In genomic region chr7:22810843-22811242, GRCh38 we compare ENCODE assay signal across 22 cellular contexts. TPM values are rescaled to one million over a fixed set of nuclear protein-coding genes. Genes with fewer than 3 reads are reported as not detected.
DNase-seq lines count a peak whose midpoint lies in the region; ATAC-seq and TF ChIP-seq lines count a peak whose summit lies in the region.
"Had no signal": no experiment of that assay in that cellular context is flagged by ENCODE, and none has a peak within 500 bp of the region (broad histone marks: within the 10 kb centered on the region; RNA-seq: fewer than 3 reads in every experiment).

No MANE protein-coding gene starts in this region.

- no peak overlapping the region for H4K91ac ChIP-seq in IMR-90 (ENCODE audit: insufficient read depth, low read depth, low read length)

- H3K27ac ChIP-seq in IMR-90 (ENCODE audit: insufficient read depth, low read length) (no peak overlapping the region), body of pancreas (peak overlapping the region in 3 of 4 donors; percentile 52 to 59 (median 56))
- H3K27ac ChIP-seq: breast epithelium, coronary artery, right atrium auricular region, suprapubic skin, vagina had no signal

- H4K20me1 ChIP-seq in IMR-90 (ENCODE audit: insufficient read depth, low read length): peaks cover 8% of the 10 kb centered on the region; the same call in 1 of the 2 replicates

- peaks cover 11 to 25% of the 10 kb centered on the region in 2 experiments for H3K79me1 ChIP-seq in IMR-90 (ENCODE audit: low read depth in 1 of 2, low read length in 2 of 2)

- no peak overlapping the region for H3K56ac ChIP-seq in IMR-90 (ENCODE audit: extremely low read depth, insufficient read depth, low read length)

- no peak overlapping the region for H2BK20ac ChIP-seq in IMR-90 (ENCODE audit: low read depth, low read length)

- H3K4me3 Mint-ChIP-seq in activated CD4-positive, alpha-beta memory T cell treated with anti-CD3 and anti-CD28 coated beads for 36 hours: no peak overlapping the region
- H3K4me3 Mint-ChIP-seq in activated CD4-positive, alpha-beta memory T cell treated with anti-CD3 and anti-CD28 coated beads, Interleukin-2, amount 10 ng/mL, durations not matched to agents 7 days and 5 days: no peak overlapping the region
- H3K4me3 Mint-ChIP-seq in nephron progenitor cell: no peak overlapping the region
- H3K4me3 Mint-ChIP-seq in activated CD4-positive, alpha-beta T cell treated with anti-CD3 and anti-CD28 coated beads for 36 hours: no peak overlapping the region

- intact Hi-C loops in activated CD4-positive, alpha-beta memory T cell treated with anti-CD3 and anti-CD28 coated beads for 36 hours (cut with micrococcal nuclease): no loop called here
- intact Hi-C loops in IMR-90 (cut with micrococcal nuclease) (no loop called here), body of pancreas (cut with DNase I) (no loop called here)
- intact Hi-C loops in activated CD4-positive, alpha-beta T cell treated with anti-CD3 and anti-CD28 coated beads for 36 hours (cut with DNase I, micrococcal nuclease): no loop called here

- peaks cover 11% of the 10 kb centered on the region for H3K36me3 ChIP-seq in IMR-90 (ENCODE audit: control insufficient read depth, insufficient read depth, low read length)
- H3K36me3 ChIP-seq in body of pancreas (replicated peaks in 1 of 2; ENCODE audit: insufficient read depth in 1 of 2, low read depth in 2 of 2): peaks cover 0 to 8% of the 10 kb centered on the region in 2 donors
- H3K36me3 ChIP-seq: breast epithelium had no signal

- peaks cover 15% of the 10 kb centered on the region for H3K36me3 Mint-ChIP-seq in activated CD4-positive, alpha-beta memory T cell treated with anti-CD3 and anti-CD28 coated beads for 36 hours
- H3K36me3 Mint-ChIP-seq in activated CD4-positive, alpha-beta memory T cell treated with anti-CD3 and anti-CD28 coated beads, Interleukin-2, amount 10 ng/mL, durations not matched to agents 7 days and 5 days (ENCODE audit: low read depth): peaks cover 12% of the 10 kb centered on the region
- H3K36me3 Mint-ChIP-seq in nephron progenitor cell (ENCODE audit: low read depth): peaks cover 28% of the 10 kb centered on the region
- H3K36me3 Mint-ChIP-seq in activated CD4-positive, alpha-beta T cell treated with anti-CD3 and anti-CD28 coated beads for 36 hours (ENCODE audit: low read depth): peaks cover 28% of the 10 kb centered on the region

- H3K4ac ChIP-seq in IMR-90 (ENCODE audit: low read depth, low read length): no peak overlapping the region

- TF ChIP-seq POLR2A in IMR-90 (IDR thresholded peaks at IDR 0.05; ENCODE audit: low read depth, low read length): no peak
- TF ChIP-seq POLR2A in body of pancreas (IDR thresholded peaks at IDR 0.05): no peak

- no peak overlapping the region for H4K8ac ChIP-seq in IMR-90 (ENCODE audit: low read depth in 2 of 2, low read length in 2 of 2)

- H3K9ac ChIP-seq in IMR-90 (ENCODE audit: low read depth, low read length): no peak overlapping the region

- H2BK15ac ChIP-seq in IMR-90 (ENCODE audit: low read depth, low read length): no peak overlapping the region

- TF ChIP-seq RAD21 in IMR-90 (IDR thresholded peaks at IDR 0.05; ENCODE audit: low read length): no peak

- 0 out of 2 replicates have a peak overlapping the region, but pooled peaks have one; percentile 6 for H2AK5ac ChIP-seq in IMR-90 (ENCODE audit: low read depth, low read length)

- no peak for ATAC-seq in IMR-90 (ENCODE audit: low read depth)
- ATAC-seq in body of pancreas: no peak
- no peak for ATAC-seq in HG03108 (IDR thresholded peaks at IDR 0.05; ENCODE audit: unreplicated experiment)
- no peak for ATAC-seq in activated CD4-positive, alpha-beta T cell treated with anti-CD3 and anti-CD28 coated beads for 36 hours
- ATAC-seq: Right ventricle myocardium inferior had no signal

- BruUV-seq in IMR-90 (replicated peaks; lab: Mats Ljungman, UMichigan): no TSS peak

- WGBS in IMR-90 (ENCODE audit: extremely low coverage in 2 of 2, insufficient read length in 1 of 2), 2 experiments: no CpG with 5 or more reads among the region's 1 CpG
- WGBS in body of pancreas, 2 donors: 100% methylated on average over 1 of the region's 1 CpG

- no peak overlapping the region for H3K4me2 ChIP-seq in IMR-90 (ENCODE audit: low read depth, low read length)

- dilution Hi-C loops in IMR-90 (cut with HindIII; ENCODE audit: low sequenced_read_pairs, unreplicated experiment): no loop called here

- 0 out of 2 replicates have a peak, but pooled peaks cover 3% of the 10 kb centered on the region for H3K9me1 ChIP-seq in IMR-90 (ENCODE audit: insufficient read depth, low read length)

- H3K27me3 ChIP-seq in IMR-90 (ENCODE audit: control insufficient read depth, insufficient read depth, low read length) (no peaks in the 10 kb centered on the region), body of pancreas (no peaks in the 10 kb centered on the region)
- H3K27me3 ChIP-seq: breast epithelium, right atrium auricular region, suprapubic skin, vagina had no signal

- peak overlapping the region; percentile 13 for H3K27ac Mint-ChIP-seq in activated CD4-positive, alpha-beta memory T cell treated with anti-CD3 and anti-CD28 coated beads for 36 hours
- H3K27ac Mint-ChIP-seq in activated CD4-positive, alpha-beta memory T cell treated with anti-CD3 and anti-CD28 coated beads, Interleukin-2, amount 10 ng/mL, durations not matched to agents 7 days and 5 days: no peak overlapping the region
- peak overlapping the region; percentile 83 for H3K27ac Mint-ChIP-seq in nephron progenitor cell
- H3K27ac Mint-ChIP-seq in activated CD4-positive, alpha-beta T cell treated with anti-CD3 and anti-CD28 coated beads for 36 hours: no peak overlapping the region

- no peak overlapping the region for H3K23ac ChIP-seq in IMR-90 (ENCODE audit: low read depth, low read length)

- TF ChIP-seq CTCF in IMR-90 (conservative IDR thresholded peaks at IDR 0.05; ENCODE audit: low read depth, low read length) (no peak), body of pancreas (IDR thresholded peaks at IDR 0.05) (no peak), nephron progenitor cell (IDR thresholded peaks at IDR 0.05) (no peak)

- H3K9me3 Mint-ChIP-seq in activated CD4-positive, alpha-beta memory T cell treated with anti-CD3 and anti-CD28 coated beads for 36 hours: no peaks in the 10 kb centered on the region
- no peaks in the 10 kb centered on the region for H3K9me3 Mint-ChIP-seq in activated CD4-positive, alpha-beta memory T cell treated with anti-CD3 and anti-CD28 coated beads, Interleukin-2, amount 10 ng/mL, durations not matched to agents 7 days and 5 days
- H3K9me3 Mint-ChIP-seq in nephron progenitor cell: no peaks in the 10 kb centered on the region
- H3K9me3 Mint-ChIP-seq in activated CD4-positive, alpha-beta T cell treated with anti-CD3 and anti-CD28 coated beads for 36 hours (ENCODE audit: low read depth): no peaks in the 10 kb centered on the region

- POLR2A ChIA-PET in activated CD4-positive, alpha-beta memory T cell treated with anti-CD3 and anti-CD28 coated beads for 36 hours (lab: Charles Lee): no interaction called here
- POLR2A ChIA-PET in activated CD4-positive, alpha-beta memory T cell treated with anti-CD3 and anti-CD28 coated beads, Interleukin-2, amount 10 ng/mL, durations not matched to agents 7 days and 5 days (lab: Charles Lee): no interaction called here
- POLR2A ChIA-PET in IMR-90 (lab: Charles Lee; ENCODE audit: unreplicated experiment): no interaction called here
- POLR2A ChIA-PET in activated CD4-positive, alpha-beta T cell treated with anti-CD3 and anti-CD28 coated beads for 36 hours (lab: Charles Lee): no interaction called here

- H3K27me3 Mint-ChIP-seq in activated CD4-positive, alpha-beta memory T cell treated with anti-CD3 and anti-CD28 coated beads for 36 hours: no peaks in the 10 kb centered on the region
- H3K27me3 Mint-ChIP-seq in activated CD4-positive, alpha-beta memory T cell treated with anti-CD3 and anti-CD28 coated beads, Interleukin-2, amount 10 ng/mL, durations not matched to agents 7 days and 5 days: peaks cover 1% of the 10 kb centered on the region
- peaks cover 7% of the 10 kb centered on the region for H3K27me3 Mint-ChIP-seq in nephron progenitor cell (ENCODE audit: low read depth, poor library complexity)
- H3K27me3 Mint-ChIP-seq in activated CD4-positive, alpha-beta T cell treated with anti-CD3 and anti-CD28 coated beads for 36 hours: no peaks in the 10 kb centered on the region

- peaks cover 3% of the 10 kb centered on the region; the same call in 1 of the 2 replicates for H3K4me1 ChIP-seq in IMR-90 (ENCODE audit: control insufficient read depth, insufficient read depth, low read length)
- H3K4me1 ChIP-seq in body of pancreas: peaks cover 28% of the 10 kb centered on the region
- H3K4me1 ChIP-seq: breast epithelium, right atrium auricular region, suprapubic skin, vagina had no signal

- H4K5ac ChIP-seq in IMR-90 (ENCODE audit: low read depth, low read length): no peak overlapping the region; the same call in 1 of the 2 replicates

- no peaks in the 10 kb centered on the region for H3K9me3 ChIP-seq in IMR-90 (ENCODE audit: control insufficient read depth, insufficient read depth, low read length)
- H3K9me3 ChIP-seq in body of pancreas: peaks cover 0 to 2% (median 0%) of the 10 kb centered on the region in 3 donors
- H3K9me3 ChIP-seq: breast epithelium, Caco-2, right atrium auricular region, suprapubic skin, vagina had no signal

- no peak overlapping the region for H2BK5ac ChIP-seq in IMR-90 (ENCODE audit: low read depth, low read length, poor library complexity, severe bottlenecking)

- in situ Hi-C loops in IMR-90 (cut with MboI; ENCODE audit: low sequenced_read_pairs): no loop called here

- H3K14ac ChIP-seq in IMR-90 (replicated peaks; ENCODE audit: low read depth, low read length): no peak overlapping the region

- CTCF ChIA-PET in activated CD4-positive, alpha-beta memory T cell treated with anti-CD3 and anti-CD28 coated beads for 36 hours (lab: Charles Lee): interaction anchor here (0.8 to 2.2 kb wide), 5 partner anchors 26 to 250 kb away, joined by 3 to 10 read pairs (median 3); no protein-coding TSS in a partner anchor
- CTCF ChIA-PET in activated CD4-positive, alpha-beta memory T cell treated with anti-CD3 and anti-CD28 coated beads, Interleukin-2, amount 10 ng/mL, durations not matched to agents 7 days and 5 days (lab: Charles Lee): interaction anchor here (0.7 to 1.1 kb wide), 4 partner anchors 27 to 275 kb away, joined by 3 to 4 read pairs (median 3); no protein-coding TSS in a partner anchor
- CTCF ChIA-PET in IMR-90 (lab: Yijun Ruan, JAX): no interaction called here
- CTCF ChIA-PET in activated CD4-positive, alpha-beta T cell treated with anti-CD3 and anti-CD28 coated beads for 36 hours (lab: Charles Lee): interaction anchor here (0.5 to 1.7 kb wide), 2 partner anchors 66 to 250 kb away, joined by 3 to 7 read pairs; no protein-coding TSS in a partner anchor

- H2AK9ac ChIP-seq in IMR-90 (replicated peaks; ENCODE audit: low read depth, low read length, poor library complexity): no peak overlapping the region

- H2AFZ ChIP-seq in IMR-90 (replicated peaks; ENCODE audit: low read length, poor library complexity): no peak overlapping the region

- no peak overlapping the region for H3K18ac ChIP-seq in IMR-90 (ENCODE audit: low read depth, low read length)

- no peak for DNase-seq in activated CD4-positive, alpha-beta memory T cell treated with anti-CD3 and anti-CD28 coated beads for 36 hours
- no peak for DNase-seq in activated CD4-positive, alpha-beta memory T cell treated with anti-CD3 and anti-CD28 coated beads, Interleukin-2, amount 10 ng/mL, durations not matched to agents 7 days and 5 days
- no peak for DNase-seq in IMR-90
- no peak for DNase-seq in body of pancreas
- no peak for DNase-seq in nephron progenitor cell
- DNase-seq in D341Med (ENCODE audit: low spot score): no peak
- no peak for DNase-seq in activated CD4-positive, alpha-beta T cell treated with anti-CD3 and anti-CD28 coated beads for 36 hours
- DNase-seq: 8988T; Caco-2; KBM-7; NCI-H1694; NCI-H2171 treated with DMSO at 0.1 percent for 48 hours; NCI-H526; stimulated activated CD4-positive, alpha-beta T cell treated with anti-CD3 and anti-CD28 coated beads, Interleukin-15, amount 100 ng/mL, for 24 hours had no signal

- H2BK120ac ChIP-seq in IMR-90 (ENCODE audit: low read depth, low read length): no peak overlapping the region

- H3K4me1 Mint-ChIP-seq in activated CD4-positive, alpha-beta memory T cell treated with anti-CD3 and anti-CD28 coated beads for 36 hours (ENCODE audit: low read depth): peaks cover 2% of the 10 kb centered on the region
- peaks cover 7% of the 10 kb centered on the region for H3K4me1 Mint-ChIP-seq in activated CD4-positive, alpha-beta memory T cell treated with anti-CD3 and anti-CD28 coated beads, Interleukin-2, amount 10 ng/mL, durations not matched to agents 7 days and 5 days
- H3K4me1 Mint-ChIP-seq in nephron progenitor cell: peaks cover 22% of the 10 kb centered on the region
- peaks cover 5% of the 10 kb centered on the region for H3K4me1 Mint-ChIP-seq in activated CD4-positive, alpha-beta T cell treated with anti-CD3 and anti-CD28 coated beads for 36 hours

- H3K4me3 ChIP-seq in IMR-90 (ENCODE audit: insufficient read depth, low read depth, low read length): no peak overlapping the region
- no peak overlapping the region for H3K4me3 ChIP-seq in body of pancreas
- H3K4me3 ChIP-seq: breast epithelium, coronary artery, lung, right atrium auricular region, suprapubic skin, vagina had no signal

RNA-seq across cellular contexts. Expression of gene TOMM7, which starts 11.8 kb away (rescaled TPM):
- total RNA-seq in activated CD4-positive, alpha-beta memory T cell treated with anti-CD3 and anti-CD28 coated beads for 36 hours: 100 to 1,000 TPM; 277 to 279 TPM
- 100 to 1,000 TPM; 279 to 280 TPM for total RNA-seq in activated CD4-positive, alpha-beta memory T cell treated with anti-CD3 and anti-CD28 coated beads, Interleukin-2, amount 10 ng/mL, durations not matched to agents 7 days and 5 days
- total RNA-seq in IMR-90 (2012; rRNA removed) (67.2 and 125 TPM in 2 replicates), body of pancreas (100 to 1,000 TPM in 1 of 2 donors, 10 to 100 TPM in 1; 77.8 to 103 TPM)
- polyA plus RNA-seq in IMR-90 (2012; rRNA removed): 318 and 727 TPM in 2 replicates
- polyA plus RNA-seq in IMR-90 (2012; cell fraction: cytosol; rRNA removed): 103 and 199 TPM in 2 replicates
- polyA plus RNA-seq in IMR-90 (2012; cell fraction: nucleus; rRNA removed; ENCODE audit: low replicate concordance): 17.0 and 112 TPM in 2 replicates
- total RNA-seq in activated CD4-positive, alpha-beta T cell treated with anti-CD3 and anti-CD28 coated beads for 36 hours: 100 to 1,000 TPM in 1 of 2 experiments, 10 to 100 TPM in 1; 73.7 to 254 TPM

Comparison
In these comparisons a context has a peak if more than half of its experiments do, and no peak if none do; other contexts are left out.
1. H3K27ac Mint-ChIP-seq: peak in activated CD4-positive, alpha-beta memory T cell treated with anti-CD3 and anti-CD28 coated beads for 36 hours (single experiment) and nephron progenitor cell (single experiment); none in activated CD4-positive, alpha-beta memory T cell treated with anti-CD3 and anti-CD28 coated beads, Interleukin-2, amount 10 ng/mL, durations not matched to agents 7 days and 5 days (single experiment) and activated CD4-positive, alpha-beta T cell treated with anti-CD3 and anti-CD28 coated beads for 36 hours (single experiment).